In genomic region chr11:4511267-4511666, GRCh38 we compare ENCODE assay signal across 25 cellular contexts. TPM values are rescaled to one million over a fixed set of nuclear protein-coding genes. Genes with fewer than 3 reads are reported as not detected.
DNase-seq lines count a peak whose midpoint lies in the region; ATAC-seq, FAIRE-seq and TF ChIP-seq lines count a peak whose summit lies in the region.
"Had no signal": no experiment of that assay in that cellular context is flagged by ENCODE, and none has a peak within 500 bp of the region (broad histone marks: within the 10 kb centered on the region; RNA-seq: fewer than 3 reads in every experiment).

No MANE protein-coding gene starts in this region.

- TF ChIP-seq CTCF in lower lobe of right lung (IDR thresholded peaks at IDR 0.05) (no peak), vagina (IDR thresholded peaks at IDR 0.05) (no peak)

- H3K4me1 ChIP-seq in lower lobe of right lung (no peaks in the 10 kb centered on the region), vagina (no peaks in the 10 kb centered on the region)

- H3K27me3 ChIP-seq in lower lobe of right lung (ENCODE audit: low read depth), result no peaks in the 10 kb centered on the region
- no peaks in the 10 kb centered on the region for H3K27me3 ChIP-seq in vagina

- no peak for TF ChIP-seq POLR2A in vagina (IDR thresholded peaks at IDR 0.05)

- H3K4me3 ChIP-seq in lower lobe of right lung (no peak overlapping the region), vagina (no peak overlapping the region)

- no peaks in the 10 kb centered on the region for H3K36me3 ChIP-seq in lower lobe of right lung
- H3K36me3 ChIP-seq in vagina, result no peaks in the 10 kb centered on the region

- no peak overlapping the region for H3K27ac ChIP-seq in lower lobe of right lung
- H3K27ac ChIP-seq in vagina, result peak overlapping the region; percentile 29
- H3K27ac ChIP-seq: KMS-11 had no signal

- DNase-seq in GM03348 (ENCODE audit: low spot score) (peak; percentile 9), epidermal melanocyte (ENCODE audit: insufficient read length, low spot score) (peak; percentile 27), lower lobe of right lung (no peak), vagina (ENCODE audit: extremely low spot score in 2 of 2) (no peak), urothelium cell line (ENCODE audit: low spot score) (no peak), NCI-H2196 treated with DMSO at 0.1 percent for 48 hours (lab: John Stamatoyannopoulos, UW; ENCODE audit: unreplicated experiment) (no peak)
- DNase-seq: AML-193; C1 segment of cervical spinal cord; CD8-positive, alpha-beta T cell; DND-41; GOT3; IMR-90; NCI-H1105; NCI-H146; NCI-H2029; NCI-H345; NCI-H524 treated with DMSO at 0.1 percent for 48 hours; Right ventricle myocardium superior had no signal

- no peak for FAIRE-seq in urothelium cell line (lab: Jason Lieb, UNC)
- FAIRE-seq: GM18507, HTR-8/SVneo had no signal

- ATAC-seq in lower lobe of right lung, result peak; percentile 50 to 80
- no peak for ATAC-seq in GM21825 (IDR thresholded peaks at IDR 0.05; ENCODE audit: unreplicated experiment)
- ATAC-seq: CD8-positive, alpha-beta T cell; HCT116 had no signal

- intact Hi-C loops in lower lobe of right lung (cut with DNase I) (no loop called here), vagina (cut with DNase I) (no loop called here)

- H3K9me3 ChIP-seq in lower lobe of right lung, result no peaks in the 10 kb centered on the region
- H3K9me3 ChIP-seq in vagina, result no peaks in the 10 kb centered on the region

RNA-seq across cellular contexts. Expression of gene OR52K1, which starts 28.8 kb away (rescaled TPM):
- 0.27 TPM for total RNA-seq in lower lobe of right lung
- total RNA-seq in vagina, result not detected
- total RNA-seq: A673; CD8-positive, alpha-beta T cell; IMR-90; Right ventricle myocardium superior; SK-MEL-5 had no signal

RNA-seq across cellular contexts. Expression of gene OR52M1, which starts 33.7 kb away (rescaled TPM):
- not detected for total RNA-seq in lower lobe of right lung
- not detected for total RNA-seq in vagina
- total RNA-seq: A673; CD8-positive, alpha-beta T cell; IMR-90; Right ventricle myocardium superior; SK-MEL-5 had no signal

Comparison
In these comparisons a context has a peak if more than half of its experiments do, and no peak if none do; other contexts are left out.
1. DNase-seq: peak in GM03348 (single experiment) and epidermal melanocyte (single experiment); none in lower lobe of right lung (single experiment), vagina (0 of 2), urothelium cell line (single experiment) and NCI-H2196 treated with DMSO at 0.1 percent for 48 hours (single experiment).